In the genomic region with DNA sequence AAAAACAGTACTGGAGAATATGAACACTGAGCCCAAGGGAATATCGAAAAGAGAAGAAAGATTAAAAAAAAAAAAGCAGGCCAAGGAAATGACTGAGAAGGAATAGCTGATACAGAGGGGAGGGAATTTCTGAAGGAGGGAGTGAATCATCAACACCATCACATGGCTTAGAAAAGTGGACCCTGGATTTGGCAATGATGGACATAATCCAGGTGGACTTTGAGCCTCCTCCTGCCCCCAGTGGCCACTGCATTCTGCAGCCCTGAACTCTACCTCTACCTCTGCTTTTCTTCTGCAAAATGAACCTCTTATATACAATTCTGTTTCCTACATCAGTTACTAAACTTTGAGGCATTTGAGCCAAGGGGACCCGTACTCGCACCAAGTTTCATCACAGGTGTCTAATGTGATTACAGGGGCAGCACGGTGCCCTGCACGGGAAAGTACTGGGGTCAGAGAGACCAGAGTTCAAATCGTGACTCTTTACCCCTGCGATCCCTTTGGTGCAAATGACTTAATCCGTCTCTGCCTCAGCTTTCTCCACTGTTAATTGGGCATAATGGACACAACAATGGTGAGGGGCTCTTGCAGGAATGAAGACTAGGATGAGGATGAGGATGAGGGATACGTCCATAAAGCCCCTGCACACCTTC, we compare ENCODE assay signal across 9 cellular contexts. TPM values are rescaled to one million over a fixed set of nuclear protein-coding genes. Genes with fewer than 3 reads are reported as not detected.
A peak's percentile ranks its signal among the peaks of the same experiment; 100 is the strongest.
DNase-seq lines count a peak whose midpoint lies in the region; ATAC-seq and TF ChIP-seq lines count a peak whose summit lies in the region.
"Had no signal": no experiment of that assay in that cellular context is flagged by ENCODE, and none has a peak within 500 bp of the region (broad histone marks: within the 10 kb centered on the region; RNA-seq: fewer than 3 reads in every experiment).

No MANE protein-coding gene starts in this region.

- no peaks in the 10 kb centered on the region for H3K27me3 Mint-ChIP-seq in CD8-positive, alpha-beta memory T cell
- no peaks in the 10 kb centered on the region for H3K27me3 Mint-ChIP-seq in naive B cell

- TF ChIP-seq CTCF in choroid plexus epithelial cell (conservative IDR thresholded peaks at IDR 0.05; ENCODE audit: low read depth, low read length): peak; percentile 39

- ATAC-seq in naive B cell (ENCODE audit: low read depth in 2 of 2) (no peak), GM19328 (IDR thresholded peaks at IDR 0.05; ENCODE audit: unreplicated experiment) (no peak)

- intact Hi-C loops in posterior cingulate gyrus (cut with DNase I): no loop called here

- peak overlapping the region; percentile 85 to 94 (median 91) for H3K4me3 Mint-ChIP-seq in CD8-positive, alpha-beta memory T cell
- peak overlapping the region; percentile 86 to 96 (median 90) for H3K4me3 Mint-ChIP-seq in naive B cell

- peaks cover 0 to 42% (median 11%) of the 10 kb centered on the region in 3 donors for H3K36me3 Mint-ChIP-seq in CD8-positive, alpha-beta memory T cell
- H3K36me3 Mint-ChIP-seq in naive B cell: peaks cover 4 to 22% of the 10 kb centered on the region in 2 donors

- no peaks in the 10 kb centered on the region for H3K9me3 ChIP-seq in CD8-positive, alpha-beta memory T cell (ENCODE audit: low read length)

- H3K4me3 ChIP-seq in CD8-positive, alpha-beta memory T cell (ENCODE audit: low read length): peak overlapping the region; percentile 75
- peak overlapping the region; percentile 65 for H3K4me3 ChIP-seq in choroid plexus epithelial cell (ENCODE audit: low read depth, low read length)
- H3K4me3 ChIP-seq: SK-N-MC had no signal

- peaks cover 49% of the 10 kb centered on the region for H3K4me1 ChIP-seq in CD8-positive, alpha-beta memory T cell (ENCODE audit: insufficient read depth, low read length)

- H3K9me3 Mint-ChIP-seq in CD8-positive, alpha-beta memory T cell: no peaks in the 10 kb centered on the region
- H3K9me3 Mint-ChIP-seq in naive B cell: no peaks in the 10 kb centered on the region

- CTCF ChIA-PET in CD8-positive, alpha-beta memory T cell (lab: Charles Lee): interaction anchor here (1.1 to 2.0 kb wide), 8 partner anchors 8 to 327 kb away, joined by 3 to 20 read pairs (median 4); no protein-coding TSS in a partner anchor

- no peaks in the 10 kb centered on the region for H3K27me3 ChIP-seq in CD8-positive, alpha-beta memory T cell (ENCODE audit: insufficient read depth, low read length, poor library complexity, severe bottlenecking)

- POLR2A ChIA-PET in CD8-positive, alpha-beta memory T cell (lab: Charles Lee): interaction anchor here (0.6 kb wide), 1 partner anchor 8 kb away, joined by 3 read pairs; no protein-coding TSS in a partner anchor

- H3K27ac Mint-ChIP-seq in CD8-positive, alpha-beta memory T cell: peak overlapping the region; percentile 52 to 98 (median 86)
- H3K27ac Mint-ChIP-seq in naive B cell: peak overlapping the region; percentile 7 to 93 (median 90)

- H3K36me3 ChIP-seq in CD8-positive, alpha-beta memory T cell (ENCODE audit: insufficient read depth, low read length): peaks cover 14% of the 10 kb centered on the region

- no peak overlapping the region for H3K27ac ChIP-seq in CD8-positive, alpha-beta memory T cell (ENCODE audit: low read depth, low read length)
- H3K27ac ChIP-seq: SK-N-MC had no signal

- no peak for DNase-seq in CD8-positive, alpha-beta memory T cell
- DNase-seq in LHCN-M2 (ENCODE audit: low read depth) (peak; percentile 65), choroid plexus epithelial cell (ENCODE audit: low read depth) (peak; percentile 66), naive B cell (no peak), DMS114 treated with DMSO at 0.1 percent for 48 hours (lab: John Stamatoyannopoulos, UW; ENCODE audit: unreplicated experiment) (no peak), posterior cingulate gyrus (no peak), activated gamma-delta T cell (lab: John Stamatoyannopoulos, UW) (no peak)

- H3K4me1 Mint-ChIP-seq in CD8-positive, alpha-beta memory T cell: peaks cover 34 to 57% (median 48%) of the 10 kb centered on the region in 3 donors
- H3K4me1 Mint-ChIP-seq in naive B cell: peaks cover 35 to 36% (median 35%) of the 10 kb centered on the region in 3 donors

RNA-seq across cellular contexts. Expression of gene OCIAD2, which starts 1.1 kb away (rescaled TPM):
- 10 to 100 TPM; 55.7 to 60.0 TPM for total RNA-seq in CD8-positive, alpha-beta memory T cell
- polyA plus RNA-seq in CD8-positive, alpha-beta memory T cell: 184 TPM
- total RNA-seq in LHCN-M2 (2014; rRNA removed): 11.0 and 12.2 TPM in 2 replicates
- 56.3 TPM for polyA plus RNA-seq in LHCN-M2 (2012)
- 100 to 1,000 TPM; 156 to 182 (median 166) TPM for polyA plus RNA-seq in naive B cell (ENCODE audit: low read depth in 6 of 6)

Comparison
In these comparisons a context has a peak if more than half of its experiments do, and no peak if none do; other contexts are left out.
1. DNase-seq: peak in LHCN-M2 (single experiment) and choroid plexus epithelial cell (single experiment); none in CD8-positive, alpha-beta memory T cell (0 of 5), naive B cell (single experiment), DMS114 treated with DMSO at 0.1 percent for 48 hours (single experiment), posterior cingulate gyrus (0 of 10) and activated gamma-delta T cell (single experiment).